In the genomic region with DNA sequence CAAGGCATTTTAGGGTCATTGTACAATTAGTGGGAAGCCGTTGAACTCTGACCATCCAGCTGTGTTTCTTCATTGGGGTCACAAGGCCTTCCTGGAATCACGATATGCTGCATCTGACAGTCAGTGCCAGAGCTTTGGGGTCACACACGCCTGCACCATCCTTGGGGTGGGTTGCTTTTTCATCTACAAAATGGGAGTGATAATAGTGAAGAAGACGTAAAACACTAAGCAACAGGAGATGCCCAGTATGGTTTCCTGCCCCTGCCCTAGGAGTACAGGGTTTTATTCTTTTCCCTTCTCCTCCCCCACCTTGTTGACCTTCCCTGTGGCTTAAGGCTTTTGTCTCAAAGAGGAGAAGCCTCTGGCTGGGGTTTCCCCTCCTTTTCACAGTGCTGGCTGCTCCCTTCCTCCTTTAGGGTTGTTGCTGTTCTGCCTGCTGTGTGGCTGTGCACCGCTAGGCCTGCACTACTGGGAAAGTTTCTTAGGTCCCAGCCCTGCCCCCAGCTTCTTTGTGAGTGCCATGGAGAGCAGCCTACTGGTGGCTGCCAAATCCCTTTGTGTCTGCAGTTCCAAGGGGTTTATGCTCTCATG, we compare ENCODE assay signal across 10 cellular contexts.
DNase-seq lines count a peak whose midpoint lies in the region; ATAC-seq, FAIRE-seq and TF ChIP-seq lines count a peak whose summit lies in the region.
"Had no signal": no experiment of that assay in that cellular context is flagged by ENCODE, and none has a peak within 500 bp of the region (broad histone marks: within the 10 kb centered on the region; RNA-seq: fewer than 3 reads in every experiment).

No MANE protein-coding gene starts in this region.

- no peak overlapping the region for H3K9ac ChIP-seq in neuronal stem cell (ENCODE audit: low read depth, low read length, poor library complexity)

- WGBS in neuronal stem cell (ENCODE audit: extremely low coverage in 2 of 2, insufficient read length in 2 of 2, insufficient replicate concordance in 1 of 2), 2 donors = no CpG with 5 or more reads among the region's 5 CpGs

- H3K4me3 ChIP-seq in bronchial epithelial cell (ENCODE audit: low read depth, low read length) (no peak overlapping the region), neuronal stem cell (ENCODE audit: low read length in 2 of 2) (no peak overlapping the region)
- H3K4me3 ChIP-seq in CD8-positive, alpha-beta memory T cell (ENCODE audit: low read length) = no peak overlapping the region

- H3K4ac ChIP-seq in neuronal stem cell (ENCODE audit: low read length) = no peak overlapping the region

- no peak overlapping the region for H3K14ac ChIP-seq in neuronal stem cell (ENCODE audit: low read length)

- H3K4me3 Mint-ChIP-seq in CD8-positive, alpha-beta memory T cell = no peak overlapping the region
- H3K4me3 Mint-ChIP-seq: CD4-positive, CD25-positive, alpha-beta regulatory T cell had no signal

- no peak overlapping the region for H4K8ac ChIP-seq in neuronal stem cell (ENCODE audit: low read depth, low read length)

- no peak overlapping the region for H2BK5ac ChIP-seq in neuronal stem cell (ENCODE audit: low read length)

- peak; percentile 67 for ATAC-seq in GM19023 (IDR thresholded peaks at IDR 0.05; ENCODE audit: unreplicated experiment)
- peak; percentile 73 for ATAC-seq in HG03342 (IDR thresholded peaks at IDR 0.05; ENCODE audit: unreplicated experiment)
- no peak for ATAC-seq in HG02981 (IDR thresholded peaks at IDR 0.05; ENCODE audit: unreplicated experiment)

- no peak overlapping the region for H2BK15ac ChIP-seq in neuronal stem cell (ENCODE audit: low read length)

- CTCF ChIA-PET in CD8-positive, alpha-beta memory T cell (lab: Charles Lee) = no interaction called here

- no peak overlapping the region for H3K18ac ChIP-seq in neuronal stem cell (ENCODE audit: low read length)

- H3K4me1 Mint-ChIP-seq in CD8-positive, alpha-beta memory T cell = peaks cover 0 to 7% (median 6%) of the 10 kb centered on the region in 3 donors
- H3K4me1 Mint-ChIP-seq: CD4-positive, CD25-positive, alpha-beta regulatory T cell had no signal

- no peak overlapping the region for H2AK5ac ChIP-seq in neuronal stem cell (ENCODE audit: low read depth, low read length)

- POLR2A ChIA-PET in CD8-positive, alpha-beta memory T cell (lab: Charles Lee) = no interaction called here

- no peak for FAIRE-seq in bronchial epithelial cell (lab: Jason Lieb, UNC)

- H3K9me3 ChIP-seq in neuronal stem cell (replicated peaks in 1 of 2; ENCODE audit: control insufficient read depth in 2 of 2, insufficient read depth in 1 of 2, low read depth in 1 of 2, low read length in 2 of 2) = peaks cover 4 to 12% of the 10 kb centered on the region in 2 donors
- no peaks in the 10 kb centered on the region for H3K9me3 ChIP-seq in CD8-positive, alpha-beta memory T cell (ENCODE audit: low read length)
- H3K9me3 ChIP-seq: neutrophil had no signal

- no peak for DNase-seq in bronchial epithelial cell (ENCODE audit: low read depth)
- peak; percentile 63 for DNase-seq in neuronal stem cell (ENCODE audit: low spot score)
- no peak for DNase-seq in CD8-positive, alpha-beta memory T cell
- DNase-seq in activated T-cell treated with anti-CD3 and anti-CD28 coated beads, Interleukin-2, amount 50 U/mL, for 48 hours = no peak
- DNase-seq: caudate nucleus; CD4-positive, CD25-positive, alpha-beta regulatory T cell had no signal

- no peaks in the 10 kb centered on the region for H3K9me3 Mint-ChIP-seq in CD8-positive, alpha-beta memory T cell
- H3K9me3 Mint-ChIP-seq: CD4-positive, CD25-positive, alpha-beta regulatory T cell had no signal

- no peak overlapping the region for H2BK120ac ChIP-seq in neuronal stem cell (ENCODE audit: low read depth, low read length)

- H3K79me1 ChIP-seq in neuronal stem cell (ENCODE audit: low read depth, low read length) = peaks cover 2% of the 10 kb centered on the region

- no peaks in the 10 kb centered on the region for H3K36me3 ChIP-seq in bronchial epithelial cell (ENCODE audit: control insufficient read depth, insufficient read depth, low read length)
- H3K36me3 ChIP-seq in neuronal stem cell (replicated peaks in 1 of 2; ENCODE audit: control insufficient read depth in 2 of 2, insufficient read depth in 2 of 2, low read length in 2 of 2) = peaks cover 0 to 12% of the 10 kb centered on the region in 2 donors
- no peaks in the 10 kb centered on the region for H3K36me3 ChIP-seq in CD8-positive, alpha-beta memory T cell (ENCODE audit: insufficient read depth, low read length)
- H3K36me3 ChIP-seq: neutrophil had no signal

- peaks cover 16 to 27% of the 10 kb centered on the region in 2 donors for H3K4me1 ChIP-seq in neuronal stem cell (ENCODE audit: control insufficient read depth in 2 of 2, insufficient read depth in 1 of 2, low read depth in 1 of 2, low read length in 2 of 2)
- no peaks in the 10 kb centered on the region for H3K4me1 ChIP-seq in CD8-positive, alpha-beta memory T cell (ENCODE audit: insufficient read depth, low read length)

- H4K91ac ChIP-seq in neuronal stem cell (ENCODE audit: low read depth, low read length, poor library complexity) = no peak overlapping the region

- peaks cover 3% of the 10 kb centered on the region in 2 donors for H3K27me3 Mint-ChIP-seq in CD8-positive, alpha-beta memory T cell

- TF ChIP-seq CTCF in bronchial epithelial cell (IDR thresholded peaks at IDR 0.05; ENCODE audit: insufficient read depth, low read length, severe bottlenecking) = peak; percentile 9

- H3K27ac Mint-ChIP-seq in CD8-positive, alpha-beta memory T cell = no peak overlapping the region
- H3K27ac Mint-ChIP-seq: CD4-positive, CD25-positive, alpha-beta regulatory T cell had no signal

- no peak overlapping the region for H3K23ac ChIP-seq in neuronal stem cell (ENCODE audit: low read depth, low read length, poor library complexity)

- no peak overlapping the region for H2AFZ ChIP-seq in neuronal stem cell (ENCODE audit: low read length)

- H3K27ac ChIP-seq in neuronal stem cell (replicated peaks; ENCODE audit: low read length) = peak overlapping the region; percentile 71
- H3K27ac ChIP-seq in CD8-positive, alpha-beta memory T cell (ENCODE audit: low read depth, low read length) = no peak overlapping the region
- H3K27ac ChIP-seq: neutrophil had no signal

- no peaks in the 10 kb centered on the region for H3K36me3 Mint-ChIP-seq in CD8-positive, alpha-beta memory T cell
- H3K36me3 Mint-ChIP-seq: CD4-positive, CD25-positive, alpha-beta regulatory T cell had no signal

- no peak overlapping the region for H3K4me2 ChIP-seq in neuronal stem cell (ENCODE audit: insufficient read depth, low read length, poor library complexity, severe bottlenecking)

- H2BK12ac ChIP-seq in neuronal stem cell (ENCODE audit: low read length) = no peak overlapping the region

- H3K27me3 ChIP-seq in bronchial epithelial cell (ENCODE audit: control insufficient read depth, insufficient read depth, low read length) (no peaks in the 10 kb centered on the region), neuronal stem cell (ENCODE audit: control insufficient read depth in 3 of 3, insufficient read depth in 3 of 3, low read depth in 1 of 3, low read length in 3 of 3) (no peaks in the 10 kb centered on the region)
- no peaks in the 10 kb centered on the region for H3K27me3 ChIP-seq in CD8-positive, alpha-beta memory T cell (ENCODE audit: insufficient read depth, low read length, poor library complexity, severe bottlenecking)
- H3K27me3 ChIP-seq: neutrophil had no signal
